ENCODE assay signal across 15 cellular contexts in the genomic region with DNA sequence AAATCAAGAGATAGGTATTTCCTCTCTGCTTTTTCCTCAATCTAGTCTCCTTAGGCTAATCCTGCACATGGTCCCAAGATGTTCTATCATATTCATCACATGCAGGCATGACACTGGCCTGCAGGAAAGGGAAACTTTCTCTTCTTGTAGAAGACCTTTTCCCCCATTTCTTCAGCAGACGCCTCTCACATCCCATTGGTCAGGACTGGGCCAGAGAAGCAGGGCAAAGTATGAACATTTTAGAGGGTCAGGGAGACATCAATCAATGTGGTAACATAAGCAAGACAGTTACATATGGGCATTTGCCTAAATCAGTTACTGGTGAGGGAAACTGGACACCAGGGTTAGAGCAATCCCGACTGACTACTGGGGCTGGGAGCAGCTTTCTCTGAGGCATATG.
"Had no signal": no experiment of that assay in that cellular context is flagged by ENCODE, and none has a peak within 500 bp of the region (broad histone marks: within the 10 kb centered on the region; RNA-seq: fewer than 3 reads in every experiment).

No MANE protein-coding gene starts in this region.

- H3K27ac Mint-ChIP-seq: activated naive CD4-positive, alpha-beta T cell treated with anti-CD3 and anti-CD28 coated beads, Interleukin-2, amount 50 U/mL, for 24 hours; endodermal cell; nephron; T-cell; WTC11 had no signal

- ATAC-seq: body of pancreas, left lobe of liver, T-cell, WTC11 had no signal

- H3K9me3 ChIP-seq: body of pancreas had no signal

- H3K27ac ChIP-seq: body of pancreas had no signal

- H3K9me3 Mint-ChIP-seq: activated naive CD4-positive, alpha-beta T cell treated with anti-CD3 and anti-CD28 coated beads, Interleukin-2, amount 50 U/mL, for 24 hours; central memory CD8-positive, alpha-beta T cell; endodermal cell; nephron; T-cell; WTC11 had no signal

- DNase-seq: activated effector memory CD4-positive, alpha-beta T cell treated with Interleukin-2 at 50 U/mL for 16 hours; activated T-cell treated with anti-CD3 and anti-CD28 coated beads, Interleukin-2, amount 50 U/mL, for 1 hour; amniotic stem cell; endodermal cell; erythroblast; stimulated activated CD4-positive, alpha-beta T cell treated with anti-CD3 and anti-CD28 coated beads, Interleukin-2, amount 100 ng/mL, for 48 hours; stimulated activated naive CD4-positive, alpha-beta T cell treated with Interleukin-2 at 50 U/mL for 16 hours; T-cell; T1000 had no signal

- H3K4me1 ChIP-seq: body of pancreas had no signal

- H3K4me3 ChIP-seq: body of pancreas had no signal

- H3K27me3 ChIP-seq: body of pancreas had no signal

- H3K36me3 Mint-ChIP-seq: activated naive CD4-positive, alpha-beta T cell treated with anti-CD3 and anti-CD28 coated beads, Interleukin-2, amount 50 U/mL, for 24 hours; T-cell; WTC11 had no signal

- H3K4me1 Mint-ChIP-seq: endodermal cell, nephron had no signal

- H3K27me3 Mint-ChIP-seq: activated naive CD4-positive, alpha-beta T cell treated with anti-CD3 and anti-CD28 coated beads, Interleukin-2, amount 50 U/mL, for 24 hours; central memory CD8-positive, alpha-beta T cell; T-cell had no signal

- H3K4me3 Mint-ChIP-seq: activated naive CD4-positive, alpha-beta T cell treated with anti-CD3 and anti-CD28 coated beads, Interleukin-2, amount 50 U/mL, for 24 hours; central memory CD8-positive, alpha-beta T cell; endodermal cell; nephron; T-cell; WTC11 had no signal
